Comparison of ENCODE assay signal across 9 cellular contexts in the genomic region with DNA sequence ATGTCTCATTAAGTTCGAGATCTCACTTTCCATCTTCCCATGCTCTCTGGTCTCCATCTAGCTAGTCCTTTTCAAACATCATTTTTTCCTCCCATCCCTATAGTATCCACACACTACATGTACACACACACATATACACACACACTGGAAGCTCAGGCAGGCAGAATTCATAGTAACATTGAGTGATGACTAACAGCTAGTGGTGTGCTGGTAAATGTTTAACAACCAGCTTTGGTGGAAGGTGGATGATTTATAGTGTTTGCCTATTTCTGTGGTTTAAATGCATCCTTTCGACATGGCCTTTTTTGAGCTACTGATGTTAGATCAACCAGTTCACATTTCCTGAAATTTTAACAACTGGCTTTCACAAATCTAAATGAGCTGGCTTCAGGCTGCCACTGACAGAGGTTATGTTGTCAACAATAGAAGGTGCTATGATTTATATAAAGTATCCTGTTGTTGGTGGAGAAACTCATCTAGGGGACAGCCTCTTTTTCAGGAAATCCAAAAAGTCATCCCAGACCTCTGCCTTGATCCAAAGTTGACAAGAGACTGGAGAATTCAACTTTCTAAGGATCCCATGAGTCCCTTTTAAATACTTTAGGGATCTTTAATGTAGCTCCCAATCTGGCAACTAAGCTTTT.
DNase-seq lines count a peak whose midpoint lies in the region; ATAC-seq, FAIRE-seq and TF ChIP-seq lines count a peak whose summit lies in the region.
"Had no signal": no experiment of that assay in that cellular context is flagged by ENCODE, and none has a peak within 500 bp of the region (broad histone marks: within the 10 kb centered on the region; RNA-seq: fewer than 3 reads in every experiment).

No MANE protein-coding gene starts in this region.

- no peak for TF ChIP-seq CTCF in chondrocyte (IDR thresholded peaks at IDR 0.05)

- no peak overlapping the region for H3K4me3 Mint-ChIP-seq in activated T-cell treated with anti-CD3 and anti-CD28 coated beads, Interleukin-2, amount 50 U/mL, for 72 hours
- H3K4me3 Mint-ChIP-seq in activated T-cell treated with anti-CD3 and anti-CD28 coated beads, Interleukin-2, amount 50 U/mL, for 4 hours, result no peak overlapping the region
- H3K4me3 Mint-ChIP-seq in chondrocyte (ENCODE audit: unreplicated experiment), result no peak overlapping the region
- H3K4me3 Mint-ChIP-seq: naive thymus-derived CD8-positive, alpha-beta T cell had no signal

- H3K36me3 Mint-ChIP-seq in activated T-cell treated with anti-CD3 and anti-CD28 coated beads, Interleukin-2, amount 50 U/mL, for 72 hours (ENCODE audit: insufficient read depth in 2 of 2), result peaks cover 0 to 2% of the 10 kb centered on the region in 2 donors
- no peaks in the 10 kb centered on the region for H3K36me3 Mint-ChIP-seq in activated T-cell treated with anti-CD3 and anti-CD28 coated beads, Interleukin-2, amount 50 U/mL, for 4 hours (ENCODE audit: insufficient read depth)
- no peaks in the 10 kb centered on the region for H3K36me3 Mint-ChIP-seq in chondrocyte (ENCODE audit: low read depth)
- H3K36me3 Mint-ChIP-seq: naive thymus-derived CD8-positive, alpha-beta T cell had no signal

- no peak for FAIRE-seq in HTR-8/SVneo (lab: Jason Lieb, UNC)

- H3K27ac Mint-ChIP-seq in activated T-cell treated with anti-CD3 and anti-CD28 coated beads, Interleukin-2, amount 50 U/mL, for 72 hours, result no peak overlapping the region
- H3K27ac Mint-ChIP-seq in chondrocyte (ENCODE audit: unreplicated experiment), result no peak overlapping the region

- H3K27me3 Mint-ChIP-seq in activated T-cell treated with anti-CD3 and anti-CD28 coated beads, Interleukin-2, amount 50 U/mL, for 72 hours (ENCODE audit: low read depth), result peaks cover 7% of the 10 kb centered on the region
- peaks cover 3% of the 10 kb centered on the region for H3K27me3 Mint-ChIP-seq in activated T-cell treated with anti-CD3 and anti-CD28 coated beads, Interleukin-2, amount 50 U/mL, for 4 hours (ENCODE audit: low read depth)
- H3K27me3 Mint-ChIP-seq in chondrocyte (ENCODE audit: low read depth), result no peaks in the 10 kb centered on the region

- peaks cover 6% of the 10 kb centered on the region for H3K4me1 Mint-ChIP-seq in activated T-cell treated with anti-CD3 and anti-CD28 coated beads, Interleukin-2, amount 50 U/mL, for 72 hours (ENCODE audit: low read depth)
- no peaks in the 10 kb centered on the region for H3K4me1 Mint-ChIP-seq in activated T-cell treated with anti-CD3 and anti-CD28 coated beads, Interleukin-2, amount 50 U/mL, for 4 hours (ENCODE audit: low read depth)
- H3K4me1 Mint-ChIP-seq in chondrocyte (ENCODE audit: low read depth), result peaks cover 7% of the 10 kb centered on the region
- H3K4me1 Mint-ChIP-seq: naive thymus-derived CD8-positive, alpha-beta T cell had no signal

- peaks cover 0 to 1% of the 10 kb centered on the region in 2 donors for H3K9me3 Mint-ChIP-seq in activated T-cell treated with anti-CD3 and anti-CD28 coated beads, Interleukin-2, amount 50 U/mL, for 72 hours
- H3K9me3 Mint-ChIP-seq in activated T-cell treated with anti-CD3 and anti-CD28 coated beads, Interleukin-2, amount 50 U/mL, for 4 hours, result no peaks in the 10 kb centered on the region
- peaks cover 6% of the 10 kb centered on the region for H3K9me3 Mint-ChIP-seq in chondrocyte (ENCODE audit: low read depth)
- H3K9me3 Mint-ChIP-seq: naive thymus-derived CD8-positive, alpha-beta T cell had no signal

- intact Hi-C loops in sciatic nerve (cut with DNase I), result no loop called here

- DNase-seq in activated T-cell treated with anti-CD3 and anti-CD28 coated beads, Interleukin-2, amount 50 U/mL, for 72 hours, result peak in 1 of 2 donors; percentile 4
- DNase-seq in activated T-cell treated with anti-CD3 and anti-CD28 coated beads, Interleukin-2, amount 50 U/mL, for 4 hours, result no peak
- DNase-seq in NCI-H446 treated with DMSO at 0.1 percent for 48 hours (lab: John Stamatoyannopoulos, UW) (no peak), chondrocyte (ENCODE audit: low spot score) (no peak), HTR-8/SVneo (ENCODE audit: insufficient read length, low spot score) (no peak), sciatic nerve (ENCODE audit: low spot score) (no peak)
- DNase-seq: naive thymus-derived CD8-positive, alpha-beta T cell had no signal

- ATAC-seq in activated T-cell treated with anti-CD3 and anti-CD28 coated beads, Interleukin-2, amount 50 U/mL, for 72 hours (replicated peaks in 1 of 2), result peak; percentile 80 to 88
- no peak for ATAC-seq in activated T-cell treated with anti-CD3 and anti-CD28 coated beads, Interleukin-2, amount 50 U/mL, for 4 hours
- ATAC-seq in HG02973 (IDR thresholded peaks at IDR 0.05; ENCODE audit: unreplicated experiment), result peak; percentile 99
- peak; percentile 72 for ATAC-seq in SK-N-SH treated with all-trans-retinoic acid at 6 μM for 48 hours
- ATAC-seq in sciatic nerve, result no peak
- ATAC-seq: naive thymus-derived CD8-positive, alpha-beta T cell had no signal

TF ChIP-seq in SK-N-SH treated with all-trans-retinoic acid at 6 μM for 48 hours, 23 proteins besides CTCF, POLR2A, EP300 and RAD21:
- TF ChIP-seq, protein P1, sequence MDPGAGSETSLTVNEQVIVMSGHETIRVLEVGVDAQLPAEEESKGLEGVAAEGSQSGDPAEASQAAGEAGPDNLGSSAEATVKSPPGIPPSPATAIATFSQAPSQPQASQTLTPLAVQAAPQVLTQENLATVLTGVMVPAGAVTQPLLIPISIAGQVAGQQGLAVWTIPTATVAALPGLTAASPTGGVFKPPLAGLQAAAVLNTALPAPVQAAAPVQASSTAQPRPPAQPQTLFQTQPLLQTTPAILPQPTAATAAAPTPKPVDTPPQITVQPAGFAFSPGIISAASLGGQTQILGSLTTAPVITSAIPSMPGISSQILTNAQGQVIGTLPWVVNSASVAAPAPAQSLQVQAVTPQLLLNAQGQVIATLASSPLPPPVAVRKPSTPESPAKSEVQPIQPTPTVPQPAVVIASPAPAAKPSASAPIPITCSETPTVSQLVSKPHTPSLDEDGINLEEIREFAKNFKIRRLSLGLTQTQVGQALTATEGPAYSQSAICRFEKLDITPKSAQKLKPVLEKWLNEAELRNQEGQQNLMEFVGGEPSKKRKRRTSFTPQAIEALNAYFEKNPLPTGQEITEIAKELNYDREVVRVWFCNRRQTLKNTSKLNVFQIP (CRISPR knock-in tag; IDR thresholded peaks at IDR 0.05; ENCODE audit: borderline replicate concordance, low read depth), result no peak
- TF ChIP-seq TOX (CRISPR knock-in tag; IDR thresholded peaks at IDR 0.05; ENCODE audit: borderline replicate concordance), result peak; percentile 69; the same call in 1 of the 2 replicates

Comparison
In these comparisons a context has a peak if more than half of its experiments do, and no peak if none do; other contexts are left out.
1. ATAC-seq: peak in activated T-cell treated with anti-CD3 and anti-CD28 coated beads, Interleukin-2, amount 50 U/mL, for 72 hours (2 of 2), HG02973 (single experiment) and SK-N-SH treated with all-trans-retinoic acid at 6 μM for 48 hours (single experiment); none in activated T-cell treated with anti-CD3 and anti-CD28 coated beads, Interleukin-2, amount 50 U/mL, for 4 hours (0 of 2) and sciatic nerve (single experiment).